In genomic region chr12:1350055-1350933, GRCh38 we compare ENCODE assay signal across 13 cellular contexts.
A peak's percentile ranks its signal among the peaks of the same experiment; 100 is the strongest.
DNase-seq lines count a peak whose midpoint lies in the region; ATAC-seq and TF ChIP-seq lines count a peak whose summit lies in the region.
"Had no signal": no experiment of that assay in that cellular context is flagged by ENCODE, and none has a peak within 500 bp of the region (broad histone marks: within the 10 kb centered on the region; RNA-seq: fewer than 3 reads in every experiment).

No MANE protein-coding gene starts in this region.

- no peaks in the 10 kb centered on the region for H3K9me3 Mint-ChIP-seq in mesothelial cell of epicardium
- H3K9me3 Mint-ChIP-seq: CD8-positive, alpha-beta T cell had no signal

- no peak overlapping the region for H3K4me3 ChIP-seq in AG04449 (ENCODE audit: low read depth, low read length)
- H3K4me3 ChIP-seq: vagina had no signal

- peaks cover 24% of the 10 kb centered on the region for H3K4me1 Mint-ChIP-seq in mesothelial cell of epicardium

- POLR2A ChIA-PET in AG04449 (lab: Yijun Ruan, JAX): interaction anchor here (0.5 kb wide), 1 partner anchor 177 kb away, joined by 3 read pairs; no protein-coding TSS in a partner anchor

- H3K27me3 Mint-ChIP-seq in mesothelial cell of epicardium (ENCODE audit: low read depth): no peaks in the 10 kb centered on the region

- CTCF ChIA-PET in AG04449 (lab: Yijun Ruan, JAX): interaction anchor here (3.1 kb wide), 1 partner anchor 22 kb away, joined by 7 read pairs; no protein-coding TSS in a partner anchor

- ATAC-seq in HG03342 (IDR thresholded peaks at IDR 0.05; ENCODE audit: unreplicated experiment): no peak
- ATAC-seq: activated CD8-positive, alpha-beta T cell treated with anti-CD3 and anti-CD28 coated beads, Interleukin-2, amount 10 ng/mL, durations not matched to agents 7 days and 5 days; CD8-positive, alpha-beta T cell had no signal

- peak overlapping the region; percentile 85 for H3K27ac Mint-ChIP-seq in mesothelial cell of epicardium
- H3K27ac Mint-ChIP-seq: activated CD8-positive, alpha-beta T cell treated with anti-CD3 and anti-CD28 coated beads, Interleukin-2, amount 10 ng/mL, durations not matched to agents 7 days and 5 days; CD8-positive, alpha-beta T cell had no signal

- H3K4me3 Mint-ChIP-seq in mesothelial cell of epicardium: no peak overlapping the region
- H3K4me3 Mint-ChIP-seq: activated CD8-positive, alpha-beta T cell treated with anti-CD3 and anti-CD28 coated beads, Interleukin-2, amount 10 ng/mL, durations not matched to agents 7 days and 5 days; CD8-positive, alpha-beta T cell had no signal

- no peak for TF ChIP-seq CTCF in AG04449 (IDR thresholded peaks at IDR 0.05; ENCODE audit: insufficient read depth, low read length, missing control alignments)
- TF ChIP-seq CTCF in mesothelial cell of epicardium (IDR thresholded peaks at IDR 0.05; ENCODE audit: unreplicated experiment): no peak

- DNase-seq in AG04449 (ENCODE audit: low read depth, low spot score): peak; percentile 61
- peak; percentile 93 for DNase-seq in LHCN-M2 (ENCODE audit: low read depth)
- DNase-seq in dedifferentiated amniotic fluid mesenchymal stem cell (ENCODE audit: extremely low spot score): peak; percentile 59
- DNase-seq in mesothelial cell of epicardium (ENCODE audit: low spot score in 2 of 2, unreplicated experiment in 2 of 2): no peak
- no peak for DNase-seq in OCI-M2 (lab: John Stamatoyannopoulos, UW; ENCODE audit: unreplicated experiment)
- no peak for DNase-seq in NCI-H1436 treated with DMSO at 0.1 percent for 48 hours (lab: John Stamatoyannopoulos, UW)
- no peak for DNase-seq in superior temporal gyrus (ENCODE audit: extremely low spot score)
- DNase-seq: activated CD8-positive, alpha-beta T cell treated with anti-CD3 and anti-CD28 coated beads, Interleukin-2, amount 10 ng/mL, durations not matched to agents 7 days and 5 days; caudate nucleus; CD8-positive, alpha-beta T cell; OCI-M1 had no signal

- H3K36me3 Mint-ChIP-seq in mesothelial cell of epicardium: peaks cover 10% of the 10 kb centered on the region

Comparison
In these comparisons a context has a peak if more than half of its experiments do, and no peak if none do; other contexts are left out.
1. DNase-seq: peak in AG04449 (single experiment), LHCN-M2 (single experiment) and dedifferentiated amniotic fluid mesenchymal stem cell (single experiment); none in mesothelial cell of epicardium (0 of 2), OCI-M2 (single experiment), NCI-H1436 treated with DMSO at 0.1 percent for 48 hours (single experiment) and superior temporal gyrus (single experiment).